21 cellular contexts compared by ENCODE assay signal in the genomic region with DNA sequence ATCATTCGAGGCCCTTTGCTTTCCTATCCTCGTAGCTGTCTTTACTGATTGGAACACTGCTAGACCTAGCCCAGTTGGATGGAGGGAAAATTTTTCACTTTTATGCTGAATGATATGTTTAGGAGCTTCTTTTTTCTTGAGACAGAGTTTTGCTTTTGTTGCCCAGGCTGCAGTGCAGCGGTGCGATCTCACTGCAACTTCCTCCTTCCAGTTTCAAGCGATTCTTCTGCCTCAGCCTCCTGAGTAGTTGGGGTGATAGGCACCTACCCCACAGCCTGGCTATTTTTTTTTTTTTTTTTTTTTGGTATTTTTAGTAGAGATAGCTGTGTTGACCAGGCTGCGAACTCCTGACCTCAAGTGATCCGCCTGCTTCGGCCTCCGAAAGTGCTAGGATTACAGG.
"Had no signal": no experiment of that assay in that cellular context is flagged by ENCODE, and none has a peak within 500 bp of the region (broad histone marks: within the 10 kb centered on the region; RNA-seq: fewer than 3 reads in every experiment).

No MANE protein-coding gene starts in this region.

- H3K4me3 Mint-ChIP-seq: activated T-helper 1 cell treated with anti-CD3 and anti-CD28 coated beads, Interleukin-12 subunit alpha, Interleukin-12 subunit beta, Interleukin-2, Interleukin-4 antibody, amounts not matched to agents 30 ng/mL and 10 ng/mL and 1 ng/mL, durations not matched to agents 14 hours and 24 hours and 36 hours; neural crest cell had no signal

- H3K27ac ChIP-seq: brain microvascular endothelial cell, coronary artery, gastrocnemius medialis, heart left ventricle, tibial artery had no signal

- DNase-seq: activated CD4-positive, alpha-beta T cell treated with anti-CD3 and anti-CD28 coated beads, Interleukin-2, amount 50 U/mL, for 4 hours; activated CD4-positive, CD25-positive, alpha-beta regulatory T cell treated with anti-CD3 and anti-CD28 coated beads, Interleukin-2, amount 50 U/mL, for 72 hours; activated gamma-delta T cell treated with Interleukin-2 at 50 U/mL for 16 hours; activated T-cell treated with anti-CD3 and anti-CD28 coated beads for 4 hours; aorta; brain microvascular endothelial cell; gastrocnemius medialis; heart left ventricle; kidney; midbrain; stimulated activated naive CD4-positive, alpha-beta T cell treated with Interleukin-2 at 50 U/mL for 16 hours; T-helper 1 cell; T-helper 9 cell; tibial artery had no signal

- H3K4me1 ChIP-seq: gastrocnemius medialis, heart left ventricle, tibial artery had no signal

- H3K4me3 ChIP-seq: coronary artery, gastrocnemius medialis, heart left ventricle, tibial artery had no signal

- H3K4me1 Mint-ChIP-seq: neural crest cell had no signal

- H3K27me3 Mint-ChIP-seq: progenitor cell of endocrine pancreas had no signal

- FAIRE-seq: kidney, urothelium cell line had no signal

- H3K27ac Mint-ChIP-seq: progenitor cell of endocrine pancreas had no signal

- ATAC-seq: esophagus mucosa, gastrocnemius medialis, heart left ventricle, left lobe of liver had no signal

- H3K9me3 Mint-ChIP-seq: activated T-helper 1 cell treated with anti-CD3 and anti-CD28 coated beads, Interleukin-12 subunit alpha, Interleukin-12 subunit beta, Interleukin-2, Interleukin-4 antibody, amounts not matched to agents 30 ng/mL and 10 ng/mL and 1 ng/mL, durations not matched to agents 14 hours and 24 hours and 36 hours; neural crest cell had no signal

- H3K9me3 ChIP-seq: gastrocnemius medialis, heart left ventricle, tibial artery had no signal

- H3K27me3 ChIP-seq: brain microvascular endothelial cell, gastrocnemius medialis, heart left ventricle, tibial artery had no signal
